Comparison of ENCODE assay signal across 28 cellular contexts in the genomic region with DNA sequence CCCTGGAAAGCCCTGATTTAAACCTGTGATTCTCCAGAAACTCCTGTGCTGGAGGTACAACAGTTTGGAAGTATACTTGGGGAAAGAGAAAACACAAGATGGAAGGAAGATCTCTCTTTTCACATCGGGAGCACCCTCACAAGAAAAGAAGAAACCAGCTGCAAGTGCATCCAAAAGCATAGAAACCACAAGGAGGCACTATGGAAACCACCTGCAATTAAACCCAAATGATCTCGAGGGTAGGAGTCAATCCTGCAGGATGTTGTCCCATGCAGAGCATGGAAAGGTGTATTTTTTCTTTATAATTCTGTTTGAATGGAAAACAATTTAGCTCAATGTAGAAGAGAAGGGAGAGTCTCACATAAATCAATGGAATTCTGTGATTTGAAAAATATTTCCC.
DNase-seq lines count a peak whose midpoint lies in the region; ATAC-seq, FAIRE-seq and TF ChIP-seq lines count a peak whose summit lies in the region.
"Had no signal": no experiment of that assay in that cellular context is flagged by ENCODE, and none has a peak within 500 bp of the region (broad histone marks: within the 10 kb centered on the region; RNA-seq: fewer than 3 reads in every experiment).

No MANE protein-coding gene starts in this region.

- no peak overlapping the region for H3K4ac ChIP-seq in H9 (ENCODE audit: low read depth, low read length)

- H2BK20ac ChIP-seq in H9 (ENCODE audit: low read depth, low read length, poor library complexity, severe bottlenecking) = no peak overlapping the region

- H3K79me2 ChIP-seq in H9 (ENCODE audit: insufficient read depth, low read length) = no peaks in the 10 kb centered on the region

- no peak overlapping the region for H2BK5ac ChIP-seq in H9 (ENCODE audit: insufficient read length, low read length)

- no peak overlapping the region for H2AK5ac ChIP-seq in H9 (ENCODE audit: insufficient read length, low read length)

- no peak overlapping the region for H3K56ac ChIP-seq in H9 (ENCODE audit: insufficient read length, low read depth, low read length)

- no CpG with 5 or more reads among the region's 2 CpGs for WGBS in H9 (ENCODE audit: extremely low coverage, insufficient read length, low lambda C conversion rate)
- 17 to 55% (median 41%) methylated on average over 2 of the region's 2 CpGs for WGBS in stomach, 5 donors

- no peak for TF ChIP-seq POLR2A in stomach (IDR thresholded peaks at IDR 0.05)

- no peaks in the 10 kb centered on the region; the same call in 1 of the 2 replicates for H3K27me3 Mint-ChIP-seq in H9 (ENCODE audit: low read depth)
- H3K27me3 Mint-ChIP-seq: activated CD4-positive, alpha-beta T cell treated with anti-CD3 and anti-CD28 coated beads, Interleukin-2, amount 10 ng/mL, durations not matched to agents 24 days and 14 days; activated CD8-positive, alpha-beta memory T cell treated with anti-CD3 and anti-CD28 coated beads, Interleukin-2, amount 10 ng/mL, durations not matched to agents 7 days and 5 days; activated naive CD4-positive, alpha-beta T cell treated with anti-CD3 and anti-CD28 coated beads, Interleukin-2, amount 50 U/mL, for 24 hours; memory B cell; T-helper 17 cell had no signal

- H3K36me3 Mint-ChIP-seq in H9 (ENCODE audit: insufficient read depth in 1 of 3, low read depth in 3 of 3) = no peaks in the 10 kb centered on the region
- H3K36me3 Mint-ChIP-seq: activated CD8-positive, alpha-beta memory T cell treated with anti-CD3 and anti-CD28 coated beads, Interleukin-2, amount 10 ng/mL, durations not matched to agents 7 days and 5 days; activated naive CD4-positive, alpha-beta T cell treated with anti-CD3 and anti-CD28 coated beads, Interleukin-2, amount 50 U/mL, for 24 hours had no signal

- no peak overlapping the region for H3K9ac ChIP-seq in H9 (ENCODE audit: extremely low read depth, insufficient read length, low read length)
- H3K9ac ChIP-seq: GM23248, KMS-11 had no signal

- no peak for ATAC-seq in GM21529 (IDR thresholded peaks at IDR 0.05; ENCODE audit: unreplicated experiment)
- ATAC-seq: activated CD8-positive, alpha-beta memory T cell treated with anti-CD3 and anti-CD28 coated beads, Interleukin-2, amount 10 ng/mL, durations not matched to agents 7 days and 5 days; left colon; T-helper 17 cell had no signal

- no peaks in the 10 kb centered on the region for H3K23me2 ChIP-seq in H9 (ENCODE audit: insufficient read length, low read depth, low read length, poor library complexity, severe bottlenecking)

- in situ Hi-C loops in astrocyte of the spinal cord (cut with HindIII; ENCODE audit: low sequenced_read_pairs) = no loop called here

- H3K9me3 Mint-ChIP-seq in H9 = no peaks in the 10 kb centered on the region
- H3K9me3 Mint-ChIP-seq: activated CD4-positive, alpha-beta T cell treated with anti-CD3 and anti-CD28 coated beads, Interleukin-2, amount 10 ng/mL, durations not matched to agents 24 days and 14 days had no signal

- no peaks in the 10 kb centered on the region for H3K9me3 ChIP-seq in BE2C
- no peaks in the 10 kb centered on the region for H3K9me3 ChIP-seq in H9 (ENCODE audit: control insufficient read depth, low read depth, low read length)
- H3K9me3 ChIP-seq in stomach = peaks cover 0 to 3% (median 0%) of the 10 kb centered on the region in 4 donors
- H3K9me3 ChIP-seq: SJCRH30, upper lobe of left lung had no signal

- H2BK15ac ChIP-seq in H9 (ENCODE audit: low read depth, low read length) = no peak overlapping the region

- H3K4me2 ChIP-seq in H9 (ENCODE audit: insufficient read depth, insufficient read length, low read length) = no peak overlapping the region
- H3K4me2 ChIP-seq: KMS-11 had no signal

- H3K4me1 Mint-ChIP-seq in H9 = peaks cover 3 to 13% of the 10 kb centered on the region in 2 experiments; a peak in 3 of 4 replicates
- H3K4me1 Mint-ChIP-seq: activated CD4-positive, alpha-beta T cell treated with anti-CD3 and anti-CD28 coated beads, Interleukin-2, amount 10 ng/mL, durations not matched to agents 24 days and 14 days; activated CD8-positive, alpha-beta memory T cell treated with anti-CD3 and anti-CD28 coated beads, Interleukin-2, amount 10 ng/mL, durations not matched to agents 7 days and 5 days; activated naive CD4-positive, alpha-beta T cell treated with anti-CD3 and anti-CD28 coated beads, Interleukin-2, amount 50 U/mL, for 24 hours; memory B cell; T-helper 17 cell had no signal

- no peak overlapping the region for H3K4me3 Mint-ChIP-seq in H9
- H3K4me3 Mint-ChIP-seq: activated CD4-positive, alpha-beta T cell treated with anti-CD3 and anti-CD28 coated beads, Interleukin-2, amount 10 ng/mL, durations not matched to agents 24 days and 14 days; activated CD8-positive, alpha-beta memory T cell treated with anti-CD3 and anti-CD28 coated beads, Interleukin-2, amount 10 ng/mL, durations not matched to agents 7 days and 5 days; activated naive CD4-positive, alpha-beta T cell treated with anti-CD3 and anti-CD28 coated beads, Interleukin-2, amount 50 U/mL, for 24 hours; memory B cell; T-helper 17 cell had no signal

- no peak overlapping the region for H2AFZ ChIP-seq in H9 (ENCODE audit: low read length)
- H2AFZ ChIP-seq: GM23248 had no signal

- no peak overlapping the region for H4K8ac ChIP-seq in H9 (replicated peaks; ENCODE audit: insufficient read length, low read depth, low read length)

- intact Hi-C loops in stomach (cut with DNase I; ENCODE audit: low total_unique reads) = no loop called here

- H3K27me3 ChIP-seq in BE2C = no peaks in the 10 kb centered on the region
- no peaks in the 10 kb centered on the region for H3K27me3 ChIP-seq in H9 (ENCODE audit: insufficient read depth, low read length)
- no peaks in the 10 kb centered on the region for H3K27me3 ChIP-seq in stomach
- H3K27me3 ChIP-seq: SJCRH30, upper lobe of left lung had no signal

- H3K23ac ChIP-seq in H9 (ENCODE audit: insufficient read length, low read depth, low read length) = no peak overlapping the region

- H3K27ac ChIP-seq in H9 (ENCODE audit: insufficient read length, low read depth, low read length) (no peak overlapping the region), stomach (no peak overlapping the region)
- H3K27ac ChIP-seq: GM23248, KMS-11, SJCRH30, skin epidermis, upper lobe of left lung had no signal

- no peak overlapping the region for H4K91ac ChIP-seq in H9 (ENCODE audit: insufficient read length, low read depth, low read length)

- no peaks in the 10 kb centered on the region for H4K20me1 ChIP-seq in H9 (ENCODE audit: control insufficient read depth, insufficient read depth, insufficient read length)

- H3T11ph ChIP-seq in H9 (ENCODE audit: low read length) = no peak overlapping the region

- FAIRE-seq in GM19239 (lab: Jason Lieb, UNC) = no peak
- FAIRE-seq: D721Med had no signal

- no peak overlapping the region for H3K27ac Mint-ChIP-seq in H9
- H3K27ac Mint-ChIP-seq: activated CD4-positive, alpha-beta T cell treated with anti-CD3 and anti-CD28 coated beads, Interleukin-2, amount 10 ng/mL, durations not matched to agents 24 days and 14 days; activated CD8-positive, alpha-beta memory T cell treated with anti-CD3 and anti-CD28 coated beads, Interleukin-2, amount 10 ng/mL, durations not matched to agents 7 days and 5 days; activated naive CD4-positive, alpha-beta T cell treated with anti-CD3 and anti-CD28 coated beads, Interleukin-2, amount 50 U/mL, for 24 hours; memory B cell; T-helper 17 cell had no signal

- no peak overlapping the region for H3K4me3 ChIP-seq in BE2C (ENCODE audit: low read depth, low read length)
- H3K4me3 ChIP-seq in astrocyte of the spinal cord (ENCODE audit: low read depth, low read length) = no peak overlapping the region
- H3K4me3 ChIP-seq in stomach = no peak overlapping the region
- H3K4me3 ChIP-seq: GM23248, SJCRH30, skin epidermis, upper lobe of left lung had no signal

- no peak overlapping the region for H4K5ac ChIP-seq in H9 (ENCODE audit: insufficient read length, low read depth, low read length)

- H3K36me3 ChIP-seq in BE2C = no peaks in the 10 kb centered on the region
- no peaks in the 10 kb centered on the region for H3K36me3 ChIP-seq in stomach
- H3K36me3 ChIP-seq: SJCRH30, upper lobe of left lung had no signal

- H3K14ac ChIP-seq in H9 (ENCODE audit: insufficient read depth, low read length) = no peak overlapping the region

- H2BK12ac ChIP-seq in H9 (ENCODE audit: insufficient read length, low read depth, low read length) = no peak overlapping the region

- H3K4me1 ChIP-seq in BE2C (peaks cover 10% of the 10 kb centered on the region), H9 (ENCODE audit: insufficient read depth, low read length) (no peaks in the 10 kb centered on the region), stomach (no peaks in the 10 kb centered on the region)
- H3K4me1 ChIP-seq: upper lobe of left lung had no signal

- no peak overlapping the region for H3K18ac ChIP-seq in H9 (ENCODE audit: insufficient read length, low read depth, low read length)

- peak; percentile 44 for TF ChIP-seq CTCF in BE2C (IDR thresholded peaks at IDR 0.05; ENCODE audit: low read depth, low read length)
- TF ChIP-seq CTCF in H9 (conservative IDR thresholded peaks at IDR 0.05) = peak; percentile 63
- TF ChIP-seq CTCF in astrocyte of the spinal cord (IDR thresholded peaks at IDR 0.05; ENCODE audit: low read depth, low read length) = peak; percentile 8
- no peak for TF ChIP-seq CTCF in stomach (IDR thresholded peaks at IDR 0.05)

- no peaks in the 10 kb centered on the region for H3K79me1 ChIP-seq in H9 (ENCODE audit: insufficient read depth, low read depth, low read length, poor library complexity, severe bottlenecking)

- TF ChIP-seq EP300 in stomach (IDR thresholded peaks at IDR 0.05) = no peak

- no peak overlapping the region for H2BK120ac ChIP-seq in H9 (ENCODE audit: low read depth, low read length, poor library complexity, severe bottlenecking)

- no peak for DNase-seq in BE2C
- no peak for DNase-seq in H9
- DNase-seq in astrocyte of the spinal cord (ENCODE audit: low read depth, low spot score) = no peak
- DNase-seq in iPS-NIHi7 (ENCODE audit: extremely low spot score) = peak; percentile 26
- DNase-seq in SKM-1 treated with dmso at 0.1 percent for 144 hours (lab: John Stamatoyannopoulos, UW; ENCODE audit: unreplicated experiment) = no peak
- no peak for DNase-seq in GM19239 (ENCODE audit: insufficient read length, low spot score)
- DNase-seq in stomach = no peak
- DNase-seq: activated CD4-positive, alpha-beta T cell treated with anti-CD3 and anti-CD28 coated beads, Interleukin-2, amount 10 ng/mL, durations not matched to agents 24 days and 14 days; activated CD8-positive, alpha-beta memory T cell treated with anti-CD3 and anti-CD28 coated beads, Interleukin-2, amount 10 ng/mL, durations not matched to agents 7 days and 5 days; anterior cingulate cortex; C1 segment of cervical spinal cord; central memory CD4-positive, alpha-beta T cell; glutamatergic neuron; GM23248; left colon; NCI-H1694; NCI-H2171; NK-92 treated with Interleukin-12 subunit alpha and Interleukin-12 subunit beta, amount 100 ng/mL, for 24 hours; nucleus accumbens; SJCRH30; T-helper 17 cell; upper lobe of left lung had no signal

Comparison
In these comparisons a context has a peak if more than half of its experiments do, and no peak if none do; other contexts are left out.
1. CTCF ChIP-seq: peak in BE2C (single experiment), H9 (single experiment) and astrocyte of the spinal cord (single experiment); none in stomach (0 of 7).